ENCODE assay signal across 1 cellular context in the genomic region with DNA sequence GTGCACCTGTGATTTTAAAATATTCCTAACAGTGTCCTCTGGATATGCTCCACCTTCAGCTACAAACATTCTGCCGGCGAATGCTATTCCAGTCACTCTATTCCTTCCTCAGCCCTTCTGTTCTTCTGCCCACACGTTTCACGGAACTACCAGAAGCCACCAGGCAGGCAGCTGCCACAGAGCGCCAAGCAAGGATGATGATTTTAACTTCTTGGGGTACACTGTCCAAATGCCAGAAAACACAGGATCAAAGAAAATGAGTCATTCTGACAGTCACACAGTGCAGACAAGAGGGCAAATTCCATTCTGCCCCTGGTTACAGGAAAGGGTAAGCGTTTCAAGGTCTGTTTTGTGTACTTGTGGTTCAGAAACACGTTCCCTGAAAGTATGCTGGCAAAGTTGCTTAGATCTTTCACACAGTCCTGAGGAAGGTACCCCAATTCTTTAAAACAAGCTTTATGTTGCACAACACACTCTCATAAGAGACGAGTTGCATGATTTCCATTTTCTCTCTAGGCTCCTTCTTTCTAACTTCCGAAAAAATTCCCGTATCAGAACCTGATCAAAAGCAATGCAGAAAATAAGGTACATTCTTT.
TF ChIP-seq lines count a peak whose summit lies in the region.

No MANE protein-coding gene starts in this region.

TF ChIP-seq in HepG2, 621 proteins besides CTCF, POLR2A, EP300 and RAD21 (continued from another document and continues in another):
- TF ChIP-seq CEBPB (IDR thresholded peaks at IDR 0.05; ENCODE audit: borderline replicate concordance, low read depth, low read length) (peak; percentile 94), PRMT3 (CRISPR knock-in tag; IDR thresholded peaks at IDR 0.05; ENCODE audit: borderline replicate concordance, low read depth) (peak; percentile 77; the same call in 1 of the 2 replicates), ZNF749 (CRISPR knock-in tag; IDR thresholded peaks at IDR 0.05; ENCODE audit: borderline replicate concordance) (peak; percentile 89; the same call in 1 of the 2 replicates), TBX3 (IDR thresholded peaks at IDR 0.05; ENCODE audit: borderline replicate concordance) (peak; percentile 68; the same call in 1 of the 2 replicates), SIN3A (IDR thresholded peaks at IDR 0.05; ENCODE audit: borderline replicate concordance, low read depth, low read length) (no peak), GPN1 (CRISPR knock-in tag; IDR thresholded peaks at IDR 0.05; ENCODE audit: borderline replicate concordance) (no peak), ONECUT2 (CRISPR knock-in tag; IDR thresholded peaks at IDR 0.05) (peak; percentile 62), FOSL1 (CRISPR knock-in tag; IDR thresholded peaks at IDR 0.05; ENCODE audit: borderline replicate concordance) (peak; percentile 100), ZNF451 (CRISPR knock-in tag; IDR thresholded peaks at IDR 0.05) (0 out of 2 replicates have a peak, but pooled peaks have one; percentile 50), ETV5 (CRISPR knock-in tag; IDR thresholded peaks at IDR 0.05; ENCODE audit: borderline replicate concordance) (peak; percentile 96), ZFP82 (CRISPR knock-in tag; IDR thresholded peaks at IDR 0.05; ENCODE audit: borderline replicate concordance) (no peak), SMAD1 (CRISPR knock-in tag; IDR thresholded peaks at IDR 0.05; ENCODE audit: borderline replicate concordance, low read depth) (no peak), FOXP1 (IDR thresholded peaks at IDR 0.05) (peak; percentile 80; the same call in 1 of the 2 replicates), FOXP1 (CRISPR knock-in tag; IDR thresholded peaks at IDR 0.05) (peak; percentile 97), JUND (CRISPR knock-in tag; IDR thresholded peaks at IDR 0.05) (peak; percentile 99), KLF12 (CRISPR knock-in tag; IDR thresholded peaks at IDR 0.05; ENCODE audit: borderline replicate concordance) (0 out of 2 replicates have a peak, but pooled peaks have one; percentile 28), HDAC1 (CRISPR knock-in tag; IDR thresholded peaks at IDR 0.05) (peak; percentile 86), KMT2A (CRISPR knock-in tag; IDR thresholded peaks at IDR 0.05) (peak; percentile 45; the same call in 1 of the 2 replicates), MXI1 (IDR thresholded peaks at IDR 0.05; ENCODE audit: borderline replicate concordance, low read depth, low read length) (peak; percentile 63; the same call in 1 of the 3 replicates), RARA (CRISPR knock-in tag; IDR thresholded peaks at IDR 0.05) (peak; percentile 94), ZNF33B (CRISPR knock-in tag; IDR thresholded peaks at IDR 0.05) (0 out of 2 replicates have a peak, but pooled peaks have one; percentile 47), MEIS2 (CRISPR knock-in tag; IDR thresholded peaks at IDR 0.05) (peak; percentile 97), RARG (CRISPR knock-in tag; IDR thresholded peaks at IDR 0.05; ENCODE audit: low read depth) (no peak), RBM22 (optimal IDR thresholded peaks at IDR 0.05; ENCODE audit: low read length) (no peak), KDM5A (IDR thresholded peaks at IDR 0.05; ENCODE audit: borderline replicate concordance, low read length) (no peak), XRCC5 (optimal IDR thresholded peaks at IDR 0.05; ENCODE audit: low read length) (peak; percentile 40), RCOR2 (CRISPR knock-in tag; IDR thresholded peaks at IDR 0.05) (peak; percentile 89), THAP11 (CRISPR knock-in tag; IDR thresholded peaks at IDR 0.05) (peak; percentile 64; the same call in 1 of the 2 replicates)
- TF ChIP-seq, protein P1, sequence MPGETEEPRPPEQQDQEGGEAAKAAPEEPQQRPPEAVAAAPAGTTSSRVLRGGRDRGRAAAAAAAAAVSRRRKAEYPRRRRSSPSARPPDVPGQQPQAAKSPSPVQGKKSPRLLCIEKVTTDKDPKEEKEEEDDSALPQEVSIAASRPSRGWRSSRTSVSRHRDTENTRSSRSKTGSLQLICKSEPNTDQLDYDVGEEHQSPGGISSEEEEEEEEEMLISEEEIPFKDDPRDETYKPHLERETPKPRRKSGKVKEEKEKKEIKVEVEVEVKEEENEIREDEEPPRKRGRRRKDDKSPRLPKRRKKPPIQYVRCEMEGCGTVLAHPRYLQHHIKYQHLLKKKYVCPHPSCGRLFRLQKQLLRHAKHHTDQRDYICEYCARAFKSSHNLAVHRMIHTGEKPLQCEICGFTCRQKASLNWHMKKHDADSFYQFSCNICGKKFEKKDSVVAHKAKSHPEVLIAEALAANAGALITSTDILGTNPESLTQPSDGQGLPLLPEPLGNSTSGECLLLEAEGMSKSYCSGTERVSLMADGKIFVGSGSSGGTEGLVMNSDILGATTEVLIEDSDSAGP (CRISPR knock-in tag; IDR thresholded peaks at IDR 0.05; ENCODE audit: borderline replicate concordance) = 0 out of 2 replicates have a peak, but pooled peaks have one; percentile 61
- TF ChIP-seq, protein P2, sequence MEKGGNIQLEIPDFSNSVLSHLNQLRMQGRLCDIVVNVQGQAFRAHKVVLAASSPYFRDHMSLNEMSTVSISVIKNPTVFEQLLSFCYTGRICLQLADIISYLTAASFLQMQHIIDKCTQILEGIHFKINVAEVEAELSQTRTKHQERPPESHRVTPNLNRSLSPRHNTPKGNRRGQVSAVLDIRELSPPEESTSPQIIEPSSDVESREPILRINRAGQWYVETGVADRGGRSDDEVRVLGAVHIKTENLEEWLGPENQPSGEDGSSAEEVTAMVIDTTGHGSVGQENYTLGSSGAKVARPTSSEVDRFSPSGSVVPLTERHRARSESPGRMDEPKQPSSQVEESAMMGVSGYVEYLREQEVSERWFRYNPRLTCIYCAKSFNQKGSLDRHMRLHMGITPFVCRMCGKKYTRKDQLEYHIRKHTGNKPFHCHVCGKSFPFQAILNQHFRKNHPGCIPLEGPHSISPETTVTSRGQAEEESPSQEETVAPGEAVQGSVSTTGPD (CRISPR knock-in tag; IDR thresholded peaks at IDR 0.05) = 0 out of 2 replicates have a peak, but pooled peaks have one; percentile 79
- TF ChIP-seq, protein P3, sequence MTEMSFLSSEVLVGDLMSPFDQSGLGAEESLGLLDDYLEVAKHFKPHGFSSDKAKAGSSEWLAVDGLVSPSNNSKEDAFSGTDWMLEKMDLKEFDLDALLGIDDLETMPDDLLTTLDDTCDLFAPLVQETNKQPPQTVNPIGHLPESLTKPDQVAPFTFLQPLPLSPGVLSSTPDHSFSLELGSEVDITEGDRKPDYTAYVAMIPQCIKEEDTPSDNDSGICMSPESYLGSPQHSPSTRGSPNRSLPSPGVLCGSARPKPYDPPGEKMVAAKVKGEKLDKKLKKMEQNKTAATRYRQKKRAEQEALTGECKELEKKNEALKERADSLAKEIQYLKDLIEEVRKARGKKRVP (CRISPR knock-in tag; IDR thresholded peaks at IDR 0.05) = peak in 1 of 2 experiments; percentile 84; a peak in 2 of 4 replicates
- TF ChIP-seq, protein P4, sequence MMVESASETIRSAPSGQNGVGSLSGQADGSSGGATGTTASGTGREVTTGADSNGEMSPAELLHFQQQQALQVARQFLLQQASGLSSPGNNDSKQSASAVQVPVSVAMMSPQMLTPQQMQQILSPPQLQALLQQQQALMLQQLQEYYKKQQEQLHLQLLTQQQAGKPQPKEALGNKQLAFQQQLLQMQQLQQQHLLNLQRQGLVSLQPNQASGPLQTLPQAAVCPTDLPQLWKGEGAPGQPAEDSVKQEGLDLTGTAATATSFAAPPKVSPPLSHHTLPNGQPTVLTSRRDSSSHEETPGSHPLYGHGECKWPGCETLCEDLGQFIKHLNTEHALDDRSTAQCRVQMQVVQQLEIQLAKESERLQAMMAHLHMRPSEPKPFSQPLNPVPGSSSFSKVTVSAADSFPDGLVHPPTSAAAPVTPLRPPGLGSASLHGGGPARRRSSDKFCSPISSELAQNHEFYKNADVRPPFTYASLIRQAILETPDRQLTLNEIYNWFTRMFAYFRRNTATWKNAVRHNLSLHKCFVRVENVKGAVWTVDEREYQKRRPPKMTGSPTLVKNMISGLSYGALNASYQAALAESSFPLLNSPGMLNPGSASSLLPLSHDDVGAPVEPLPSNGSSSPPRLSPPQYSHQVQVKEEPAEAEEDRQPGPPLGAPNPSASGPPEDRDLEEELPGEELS (CRISPR knock-in tag; IDR thresholded peaks at IDR 0.05) = peak; percentile 97
- TF ChIP-seq, protein P5, sequence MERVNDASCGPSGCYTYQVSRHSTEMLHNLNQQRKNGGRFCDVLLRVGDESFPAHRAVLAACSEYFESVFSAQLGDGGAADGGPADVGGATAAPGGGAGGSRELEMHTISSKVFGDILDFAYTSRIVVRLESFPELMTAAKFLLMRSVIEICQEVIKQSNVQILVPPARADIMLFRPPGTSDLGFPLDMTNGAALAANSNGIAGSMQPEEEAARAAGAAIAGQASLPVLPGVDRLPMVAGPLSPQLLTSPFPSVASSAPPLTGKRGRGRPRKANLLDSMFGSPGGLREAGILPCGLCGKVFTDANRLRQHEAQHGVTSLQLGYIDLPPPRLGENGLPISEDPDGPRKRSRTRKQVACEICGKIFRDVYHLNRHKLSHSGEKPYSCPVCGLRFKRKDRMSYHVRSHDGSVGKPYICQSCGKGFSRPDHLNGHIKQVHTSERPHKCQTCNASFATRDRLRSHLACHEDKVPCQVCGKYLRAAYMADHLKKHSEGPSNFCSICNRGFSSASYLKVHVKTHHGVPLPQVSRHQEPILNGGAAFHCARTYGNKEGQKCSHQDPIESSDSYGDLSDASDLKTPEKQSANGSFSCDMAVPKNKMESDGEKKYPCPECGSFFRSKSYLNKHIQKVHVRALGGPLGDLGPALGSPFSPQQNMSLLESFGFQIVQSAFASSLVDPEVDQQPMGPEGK (CRISPR knock-in tag; IDR thresholded peaks at IDR 0.05) = peak; percentile 85
- TF ChIP-seq, protein P6, sequence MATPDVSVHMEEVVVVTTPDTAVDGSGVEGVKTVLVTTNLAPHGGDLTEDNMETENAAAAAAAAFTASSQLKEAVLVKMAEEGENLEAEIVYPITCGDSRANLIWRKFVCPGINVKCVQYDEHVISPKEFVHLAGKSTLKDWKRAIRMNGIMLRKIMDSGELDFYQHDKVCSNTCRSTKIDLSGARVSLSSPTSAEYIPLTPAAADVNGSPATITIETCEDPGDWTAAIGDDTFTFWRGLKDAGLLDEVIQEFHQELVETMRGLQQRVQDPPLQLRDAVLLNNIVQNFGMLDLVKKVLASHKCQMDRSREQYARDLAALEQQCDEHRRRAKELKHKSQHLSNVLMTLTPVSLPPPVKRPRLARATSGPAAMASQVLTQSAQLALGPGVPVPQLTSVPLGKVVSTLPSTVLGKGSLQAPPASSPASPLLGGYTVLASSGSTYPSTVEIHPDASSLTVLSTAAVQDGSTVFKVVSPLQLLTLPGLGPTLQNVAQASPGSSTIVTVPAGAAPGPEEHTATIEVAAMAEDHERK (CRISPR knock-in tag; IDR thresholded peaks at IDR 0.05; ENCODE audit: low read depth) = 0 out of 2 replicates have a peak, but pooled peaks have one; percentile 23
- TF ChIP-seq, protein P7, sequence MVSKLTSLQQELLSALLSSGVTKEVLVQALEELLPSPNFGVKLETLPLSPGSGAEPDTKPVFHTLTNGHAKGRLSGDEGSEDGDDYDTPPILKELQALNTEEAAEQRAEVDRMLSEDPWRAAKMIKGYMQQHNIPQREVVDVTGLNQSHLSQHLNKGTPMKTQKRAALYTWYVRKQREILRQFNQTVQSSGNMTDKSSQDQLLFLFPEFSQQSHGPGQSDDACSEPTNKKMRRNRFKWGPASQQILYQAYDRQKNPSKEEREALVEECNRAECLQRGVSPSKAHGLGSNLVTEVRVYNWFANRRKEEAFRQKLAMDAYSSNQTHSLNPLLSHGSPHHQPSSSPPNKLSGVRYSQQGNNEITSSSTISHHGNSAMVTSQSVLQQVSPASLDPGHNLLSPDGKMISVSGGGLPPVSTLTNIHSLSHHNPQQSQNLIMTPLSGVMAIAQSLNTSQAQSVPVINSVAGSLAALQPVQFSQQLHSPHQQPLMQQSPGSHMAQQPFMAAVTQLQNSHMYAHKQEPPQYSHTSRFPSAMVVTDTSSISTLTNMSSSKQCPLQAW (CRISPR knock-in tag; IDR thresholded peaks at IDR 0.05) = peak; percentile 93
- TF ChIP-seq, protein P8, sequence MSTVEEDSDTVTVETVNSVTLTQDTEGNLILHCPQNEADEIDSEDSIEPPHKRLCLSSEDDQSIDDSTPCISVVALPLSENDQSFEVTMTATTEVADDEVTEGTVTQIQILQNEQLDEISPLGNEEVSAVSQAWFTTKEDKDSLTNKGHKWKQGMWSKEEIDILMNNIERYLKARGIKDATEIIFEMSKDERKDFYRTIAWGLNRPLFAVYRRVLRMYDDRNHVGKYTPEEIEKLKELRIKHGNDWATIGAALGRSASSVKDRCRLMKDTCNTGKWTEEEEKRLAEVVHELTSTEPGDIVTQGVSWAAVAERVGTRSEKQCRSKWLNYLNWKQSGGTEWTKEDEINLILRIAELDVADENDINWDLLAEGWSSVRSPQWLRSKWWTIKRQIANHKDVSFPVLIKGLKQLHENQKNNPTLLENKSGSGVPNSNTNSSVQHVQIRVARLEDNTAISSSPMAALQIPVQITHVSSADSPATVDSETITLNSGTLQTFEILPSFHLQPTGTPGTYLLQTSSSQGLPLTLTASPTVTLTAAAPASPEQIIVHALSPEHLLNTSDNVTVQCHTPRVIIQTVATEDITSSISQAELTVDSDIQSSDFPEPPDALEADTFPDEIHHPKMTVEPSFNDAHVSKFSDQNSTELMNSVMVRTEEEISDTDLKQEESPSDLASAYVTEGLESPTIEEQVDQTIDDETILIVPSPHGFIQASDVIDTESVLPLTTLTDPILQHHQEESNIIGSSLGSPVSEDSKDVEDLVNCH (CRISPR knock-in tag; IDR thresholded peaks at IDR 0.05) = no peak
- TF ChIP-seq, protein P9, sequence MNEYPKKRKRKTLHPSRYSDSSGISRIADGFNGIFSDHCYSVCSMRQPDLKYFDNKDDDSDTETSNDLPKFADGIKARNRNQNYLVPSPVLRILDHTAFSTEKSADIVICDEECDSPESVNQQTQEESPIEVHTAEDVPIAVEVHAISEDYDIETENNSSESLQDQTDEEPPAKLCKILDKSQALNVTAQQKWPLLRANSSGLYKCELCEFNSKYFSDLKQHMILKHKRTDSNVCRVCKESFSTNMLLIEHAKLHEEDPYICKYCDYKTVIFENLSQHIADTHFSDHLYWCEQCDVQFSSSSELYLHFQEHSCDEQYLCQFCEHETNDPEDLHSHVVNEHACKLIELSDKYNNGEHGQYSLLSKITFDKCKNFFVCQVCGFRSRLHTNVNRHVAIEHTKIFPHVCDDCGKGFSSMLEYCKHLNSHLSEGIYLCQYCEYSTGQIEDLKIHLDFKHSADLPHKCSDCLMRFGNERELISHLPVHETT (CRISPR knock-in tag; conservative IDR thresholded peaks at IDR 0.05) = no peak
- TF ChIP-seq, protein P10, sequence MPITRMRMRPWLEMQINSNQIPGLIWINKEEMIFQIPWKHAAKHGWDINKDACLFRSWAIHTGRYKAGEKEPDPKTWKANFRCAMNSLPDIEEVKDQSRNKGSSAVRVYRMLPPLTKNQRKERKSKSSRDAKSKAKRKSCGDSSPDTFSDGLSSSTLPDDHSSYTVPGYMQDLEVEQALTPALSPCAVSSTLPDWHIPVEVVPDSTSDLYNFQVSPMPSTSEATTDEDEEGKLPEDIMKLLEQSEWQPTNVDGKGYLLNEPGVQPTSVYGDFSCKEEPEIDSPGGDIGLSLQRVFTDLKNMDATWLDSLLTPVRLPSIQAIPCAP (CRISPR knock-in tag; IDR thresholded peaks at IDR 0.05; ENCODE audit: low read depth) = 0 out of 2 replicates have a peak, but pooled peaks have one; percentile 43
- TF ChIP-seq, protein P11, sequence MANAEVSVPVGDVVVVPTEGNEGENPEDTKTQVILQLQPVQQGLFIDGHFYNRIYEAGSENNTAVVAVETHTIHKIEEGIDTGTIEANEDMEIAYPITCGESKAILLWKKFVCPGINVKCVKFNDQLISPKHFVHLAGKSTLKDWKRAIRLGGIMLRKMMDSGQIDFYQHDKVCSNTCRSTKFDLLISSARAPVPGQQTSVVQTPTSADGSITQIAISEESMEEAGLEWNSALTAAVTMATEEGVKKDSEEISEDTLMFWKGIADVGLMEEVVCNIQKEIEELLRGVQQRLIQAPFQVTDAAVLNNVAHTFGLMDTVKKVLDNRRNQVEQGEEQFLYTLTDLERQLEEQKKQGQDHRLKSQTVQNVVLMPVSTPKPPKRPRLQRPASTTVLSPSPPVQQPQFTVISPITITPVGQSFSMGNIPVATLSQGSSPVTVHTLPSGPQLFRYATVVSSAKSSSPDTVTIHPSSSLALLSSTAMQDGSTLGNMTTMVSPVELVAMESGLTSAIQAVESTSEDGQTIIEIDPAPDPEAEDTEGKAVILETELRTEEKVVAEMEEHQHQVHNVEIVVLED (CRISPR knock-in tag; IDR thresholded peaks at IDR 0.05; ENCODE audit: borderline replicate concordance) = no peak
